ENCODE assay signal across 14 cellular contexts in the genomic region with DNA sequence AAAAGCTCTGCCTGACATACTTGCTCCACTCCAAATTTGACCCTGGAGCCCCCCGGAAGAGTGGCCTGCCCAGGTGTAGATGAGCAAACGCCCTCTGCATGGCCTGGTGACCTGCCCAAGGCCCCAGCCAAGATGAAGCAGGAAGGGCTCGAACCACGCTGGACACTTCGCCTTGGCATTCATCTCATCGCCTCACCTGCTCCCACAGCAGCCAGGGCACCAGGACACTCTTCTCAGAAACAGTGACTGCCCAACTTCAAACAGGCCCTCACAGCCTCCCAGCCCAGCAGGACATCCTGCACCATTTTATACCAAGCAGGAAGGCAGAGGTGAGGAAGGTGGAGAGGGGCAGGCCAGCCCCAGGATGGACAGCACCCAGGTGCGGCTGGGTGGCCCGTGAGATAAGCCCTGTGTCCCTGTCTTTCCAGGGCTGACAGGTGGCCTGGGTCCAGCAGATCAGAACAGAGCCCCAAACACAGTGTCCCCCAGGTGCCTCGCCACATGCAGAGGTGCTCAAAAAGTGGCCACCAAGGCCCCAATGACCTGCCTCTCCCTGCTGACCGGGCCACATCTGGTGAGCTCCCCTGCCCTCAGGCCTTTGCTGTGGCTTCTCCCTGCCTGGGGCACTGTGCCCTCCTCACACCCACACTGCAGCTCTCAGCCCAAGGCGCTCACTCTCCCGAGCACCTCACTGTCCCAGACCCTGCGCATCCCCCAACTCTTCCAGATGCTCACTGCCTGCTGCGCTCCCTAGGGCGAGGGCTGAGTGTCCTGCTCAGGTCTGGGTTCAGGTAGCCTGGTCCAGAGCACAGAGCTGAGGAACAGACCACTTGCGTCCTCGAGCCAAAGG. TPM values are rescaled to one million over a fixed set of nuclear protein-coding genes. Genes with fewer than 3 reads are reported as not detected.
DNase-seq lines count a peak whose midpoint lies in the region; ATAC-seq and TF ChIP-seq lines count a peak whose summit lies in the region.
"Had no signal": no experiment of that assay in that cellular context is flagged by ENCODE, and none has a peak within 500 bp of the region (broad histone marks: within the 10 kb centered on the region; RNA-seq: fewer than 3 reads in every experiment).

No MANE protein-coding gene starts in this region.

- peaks cover 15 to 27% of the 10 kb centered on the region in 2 donors for H3K4me1 ChIP-seq in naive thymus-derived CD4-positive, alpha-beta T cell (ENCODE audit: control insufficient read depth in 2 of 2, insufficient read depth in 2 of 2, low read length in 2 of 2)
- peaks cover 59 to 100% of the 10 kb centered on the region in 2 donors for H3K4me1 ChIP-seq in thoracic aorta (ENCODE audit: control insufficient read depth in 1 of 2, low read depth in 2 of 2)

- H3K27ac ChIP-seq in dorsolateral prefrontal cortex, result peak overlapping the region in 51 of 59 donors; percentile 1 to 99 (median 63)
- no peak overlapping the region for H3K27ac ChIP-seq in naive thymus-derived CD4-positive, alpha-beta T cell (ENCODE audit: low read depth, low read length)
- H3K27ac ChIP-seq in thoracic aorta, result peak overlapping the region; percentile 69 to 79

- peak overlapping the region; percentile 56 for H3K27ac Mint-ChIP-seq in activated naive CD4-positive, alpha-beta T cell treated with anti-CD3 and anti-CD28 coated beads, Interleukin-2, amount 50 U/mL, for 24 hours
- H3K27ac Mint-ChIP-seq in naive thymus-derived CD4-positive, alpha-beta T cell, result peak overlapping the region in 6 of 9 donors; percentile 32 to 83 (median 64)
- H3K27ac Mint-ChIP-seq: type B pancreatic cell had no signal

- intact Hi-C loops in dorsolateral prefrontal cortex (cut with DNase I), result no loop called here
- intact Hi-C loops in naive thymus-derived CD4-positive, alpha-beta T cell (cut with micrococcal nuclease), result loop anchor here (10.0 kb wide), 1 partner anchor 1026 kb away; no protein-coding TSS in a partner anchor

- POLR2A ChIA-PET in naive thymus-derived CD4-positive, alpha-beta T cell (lab: Charles Lee), result interaction anchor here (0.6 kb wide), 1 partner anchor 46 kb away, joined by 4 read pairs; no protein-coding TSS in a partner anchor

- no peaks in the 10 kb centered on the region for H3K9me3 ChIP-seq in naive thymus-derived CD4-positive, alpha-beta T cell (ENCODE audit: control insufficient read depth in 2 of 3, low read length in 3 of 3)
- no peaks in the 10 kb centered on the region for H3K9me3 ChIP-seq in thoracic aorta

- H3K27me3 Mint-ChIP-seq in activated naive CD4-positive, alpha-beta T cell treated with anti-CD3 and anti-CD28 coated beads, Interleukin-2, amount 50 U/mL, for 24 hours, result no peaks in the 10 kb centered on the region
- peaks cover 0 to 6% (median 0%) of the 10 kb centered on the region in 5 donors for H3K27me3 Mint-ChIP-seq in naive thymus-derived CD4-positive, alpha-beta T cell

- DNase-seq in activated naive CD4-positive, alpha-beta T cell treated with anti-CD3 and anti-CD28 coated beads, Interleukin-2, amount 50 U/mL, for 16 hours, result no peak
- peak in 3 of 10 donors; percentile 20 to 29 (median 21) for DNase-seq in dorsolateral prefrontal cortex
- no peak for DNase-seq in naive thymus-derived CD4-positive, alpha-beta T cell
- no peak for DNase-seq in thoracic aorta (ENCODE audit: low spot score)
- no peak for DNase-seq in activated CD4-positive, alpha-beta T cell treated with anti-CD3 and anti-CD28 coated beads for 1 hour
- no peak for DNase-seq in OCI-M1 (lab: John Stamatoyannopoulos, UW)
- no peak for DNase-seq in RPMI8226
- DNase-seq: activated CD8-positive, alpha-beta memory T cell treated with anti-CD3 and anti-CD28 coated beads, Interleukin-2, amount 50 U/mL, for 4 hours; amygdala; NCI-H1048 had no signal

- CTCF ChIA-PET in naive thymus-derived CD4-positive, alpha-beta T cell (lab: Charles Lee), result interaction anchor here (0.8 kb wide), 1 partner anchor 11 kb away, joined by 3 read pairs; no protein-coding TSS in a partner anchor

- no peaks in the 10 kb centered on the region for H3K9me3 Mint-ChIP-seq in activated naive CD4-positive, alpha-beta T cell treated with anti-CD3 and anti-CD28 coated beads, Interleukin-2, amount 50 U/mL, for 24 hours
- H3K9me3 Mint-ChIP-seq in naive thymus-derived CD4-positive, alpha-beta T cell, result no peaks in the 10 kb centered on the region
- H3K9me3 Mint-ChIP-seq: type B pancreatic cell had no signal

- H3K4me3 Mint-ChIP-seq in activated naive CD4-positive, alpha-beta T cell treated with anti-CD3 and anti-CD28 coated beads, Interleukin-2, amount 50 U/mL, for 24 hours, result no peak overlapping the region
- peak overlapping the region in 1 of 10 donors; percentile 2 for H3K4me3 Mint-ChIP-seq in naive thymus-derived CD4-positive, alpha-beta T cell
- H3K4me3 Mint-ChIP-seq: type B pancreatic cell had no signal

- peaks cover 63% of the 10 kb centered on the region for H3K4me1 Mint-ChIP-seq in activated naive CD4-positive, alpha-beta T cell treated with anti-CD3 and anti-CD28 coated beads, Interleukin-2, amount 50 U/mL, for 24 hours
- H3K4me1 Mint-ChIP-seq in naive thymus-derived CD4-positive, alpha-beta T cell, result peaks cover 34 to 75% (median 58%) of the 10 kb centered on the region in 7 donors

- no peaks in the 10 kb centered on the region for H3K36me3 Mint-ChIP-seq in activated naive CD4-positive, alpha-beta T cell treated with anti-CD3 and anti-CD28 coated beads, Interleukin-2, amount 50 U/mL, for 24 hours
- peaks cover 0 to 27% (median 0%) of the 10 kb centered on the region in 5 donors for H3K36me3 Mint-ChIP-seq in naive thymus-derived CD4-positive, alpha-beta T cell
- H3K36me3 Mint-ChIP-seq: type B pancreatic cell had no signal

- H3K4me3 ChIP-seq in dorsolateral prefrontal cortex, result peak overlapping the region in 3 of 59 donors; percentile 1 to 24 (median 5)
- no peak overlapping the region for H3K4me3 ChIP-seq in naive thymus-derived CD4-positive, alpha-beta T cell (ENCODE audit: low read length)
- H3K4me3 ChIP-seq in thoracic aorta, result no peak overlapping the region

- ATAC-seq in naive thymus-derived CD4-positive, alpha-beta T cell, result no peak
- ATAC-seq in thoracic aorta (ENCODE audit: insufficient number of reproducible peaks, low FRiP score, low read depth), result no peak
- ATAC-seq: SK-N-SH treated with all-trans-retinoic acid at 6 μM for 48 hours had no signal

- H3K27me3 ChIP-seq in dorsolateral prefrontal cortex (no peaks in the 10 kb centered on the region), thoracic aorta (replicated peaks; ENCODE audit: insufficient read depth) (no peaks in the 10 kb centered on the region)
- H3K27me3 ChIP-seq in naive thymus-derived CD4-positive, alpha-beta T cell (ENCODE audit: control insufficient read depth in 2 of 2, insufficient read depth in 2 of 2, low read length in 2 of 2), result no peaks in the 10 kb centered on the region

- TF ChIP-seq CTCF in dorsolateral prefrontal cortex (IDR thresholded peaks at IDR 0.05 in 54 of 56, conservative IDR thresholded peaks at IDR 0.05 in 2 of 56; ENCODE audit: low read depth in 1 of 56, partially characterized antibody in 56 of 56) (no peak), thoracic aorta (IDR thresholded peaks at IDR 0.05) (no peak)

- H3K36me3 ChIP-seq in naive thymus-derived CD4-positive, alpha-beta T cell (ENCODE audit: control insufficient read depth in 2 of 3, insufficient read depth in 3 of 3, low read length in 3 of 3), result peaks cover 0 to 34% (median 3%) of the 10 kb centered on the region in 3 experiments
- H3K36me3 ChIP-seq in thoracic aorta, result peaks cover 9% of the 10 kb centered on the region

RNA-seq across cellular contexts. Expression of a gene that starts 7.2 kb away (rescaled TPM):
- total RNA-seq in dorsolateral prefrontal cortex (100 to 1,000 TPM in 2 of 120 experiments, 10 to 100 TPM in 118; 18.5 to 154 (median 56.4) TPM), thoracic aorta (10 to 100 TPM; 26.0 to 31.7 TPM)
- total RNA-seq in naive thymus-derived CD4-positive, alpha-beta T cell, result 10 to 100 TPM; 33.1 to 51.7 (median 38.4) TPM
- polyA plus RNA-seq in naive thymus-derived CD4-positive, alpha-beta T cell, result 10 to 100 TPM; 39.7 to 44.7 TPM

RNA-seq across cellular contexts. Expression of a gene that starts 31.2 kb away (rescaled TPM):
- total RNA-seq in dorsolateral prefrontal cortex (10 to 100 TPM in 2 of 120 experiments, 1 to 10 TPM in 118; 1.2 to 12.1 (median 4.6) TPM), thoracic aorta (not detected)
- not detected for total RNA-seq in naive thymus-derived CD4-positive, alpha-beta T cell
- not detected for polyA plus RNA-seq in naive thymus-derived CD4-positive, alpha-beta T cell
- total RNA-seq: myocyte had no signal

RNA-seq across cellular contexts. Expression of a gene that starts 58.2 kb away (rescaled TPM):
- total RNA-seq in dorsolateral prefrontal cortex (100 to 1,000 TPM in 21 of 120 experiments, 10 to 100 TPM in 99; 43.1 to 113 (median 90.4) TPM), thoracic aorta (10 to 100 TPM; 38.4 to 44.0 TPM)
- total RNA-seq in naive thymus-derived CD4-positive, alpha-beta T cell, result 10 to 100 TPM; 28.2 to 47.3 (median 38.8) TPM
- polyA plus RNA-seq in naive thymus-derived CD4-positive, alpha-beta T cell, result 10 to 100 TPM; 70.2 to 74.6 TPM

Comparison
In these comparisons a context has a peak if more than half of its experiments do, and no peak if none do; other contexts are left out.
1. intact Hi-C loops: an anchor here in naive thymus-derived CD4-positive, alpha-beta T cell (10.0 kb wide); none called in dorsolateral prefrontal cortex.